ENCODE assay signal across 32 cellular contexts in the genomic region with DNA sequence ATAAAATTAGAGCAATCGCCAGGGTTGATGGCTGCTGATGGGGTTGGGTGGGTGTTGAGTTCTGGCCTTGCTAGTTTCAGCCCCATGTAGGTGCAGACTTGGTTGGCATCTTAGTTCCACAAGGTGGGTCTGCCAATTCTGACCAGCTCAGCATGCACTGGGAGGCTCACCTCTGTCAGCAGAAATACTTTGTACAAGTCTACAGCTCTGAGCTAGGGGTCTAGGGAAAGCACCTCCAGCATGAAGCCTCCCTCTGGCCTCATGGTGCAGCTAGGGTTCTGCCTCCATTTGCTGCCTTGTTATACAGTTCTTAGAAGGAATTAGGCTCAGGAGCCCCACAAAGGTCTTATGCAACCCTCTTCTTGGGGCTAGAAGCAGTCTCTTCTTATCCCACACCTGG.
"Had no signal": no experiment of that assay in that cellular context is flagged by ENCODE, and none has a peak within 500 bp of the region (broad histone marks: within the 10 kb centered on the region; RNA-seq: fewer than 3 reads in every experiment).

No MANE protein-coding gene starts in this region.

- H3K27ac Mint-ChIP-seq: activated B cell treated with CpG ODN at 0.5 μM for 24 hours; activated CD4-positive, alpha-beta memory T cell treated with anti-CD3 and anti-CD28 coated beads for 36 hours; activated CD4-positive, alpha-beta T cell treated with anti-CD3 and anti-CD28 coated beads for 36 hours; activated CD4-positive, alpha-beta T cell treated with anti-CD3 and anti-CD28 coated beads, Interleukin-2, amount 10 ng/mL, durations not matched to agents 24 days and 14 days; activated CD8-positive, alpha-beta T cell treated with anti-CD3 and anti-CD28 coated beads, Interleukin-2, amount 10 ng/mL, durations not matched to agents 7 days and 5 days; activated naive CD4-positive, alpha-beta T cell treated with anti-CD3 and anti-CD28 coated beads for 36 hours; activated naive CD4-positive, alpha-beta T cell treated with anti-CD3 and anti-CD28 coated beads, Interleukin-2, amount 50 U/mL, for 24 hours; activated naive CD8-positive, alpha-beta T cell treated with anti-CD3 and anti-CD28 coated beads for 36 hours; activated naive CD8-positive, alpha-beta T cell treated with anti-CD3 and anti-CD28 coated beads, Interleukin-2, amount 50 U/mL, for 24 hours; activated T-helper 1 cell treated with anti-CD3 and anti-CD28 coated beads, Interleukin-12 subunit alpha, Interleukin-12 subunit beta, Interleukin-2, Interleukin-4 antibody, amounts not matched to agents 30 ng/mL and 10 ng/mL and 1 ng/mL, durations not matched to agents 14 hours and 24 hours and 36 hours; activated T-helper 2 cell treated with anti-CD3 and anti-CD28 coated beads, Interferon-gamma antibody, Interleukin-2, Interleukin-4, amounts not matched to agents 10 μg/mL and 5 μg/mL and 100 μg/mL, durations not matched to agents 14 hours and 24 hours and 36 hours; dendritic cell treated with granulocyte-macrophage colony-stimulating factor and Interleukin-4, amounts not matched to agents 40 ng/mL and 50 ng/mL, for 4 days; endodermal cell; T-helper 17 cell; T-helper 2 cell treated with Interferon-gamma antibody and Interleukin-4, amounts not matched to agents 5 μg/mL and 100 μg/mL, for 36 hours had no signal

- H3K4me3 Mint-ChIP-seq: activated B cell treated with CpG ODN at 0.5 μM for 24 hours; activated CD4-positive, alpha-beta memory T cell treated with anti-CD3 and anti-CD28 coated beads for 36 hours; activated CD4-positive, alpha-beta T cell treated with anti-CD3 and anti-CD28 coated beads for 36 hours; activated CD4-positive, alpha-beta T cell treated with anti-CD3 and anti-CD28 coated beads, Interleukin-2, amount 10 ng/mL, durations not matched to agents 24 days and 14 days; activated CD8-positive, alpha-beta T cell treated with anti-CD3 and anti-CD28 coated beads, Interleukin-2, amount 10 ng/mL, durations not matched to agents 7 days and 5 days; activated naive CD4-positive, alpha-beta T cell treated with anti-CD3 and anti-CD28 coated beads for 36 hours; activated naive CD4-positive, alpha-beta T cell treated with anti-CD3 and anti-CD28 coated beads, Interleukin-2, amount 50 U/mL, for 24 hours; activated naive CD8-positive, alpha-beta T cell treated with anti-CD3 and anti-CD28 coated beads for 36 hours; activated naive CD8-positive, alpha-beta T cell treated with anti-CD3 and anti-CD28 coated beads, Interleukin-2, amount 50 U/mL, for 24 hours; activated T-cell treated with anti-CD3 and anti-CD28 coated beads, Interleukin-2, amount 50 U/mL, for 4 hours; activated T-helper 1 cell treated with anti-CD3 and anti-CD28 coated beads, Interleukin-12 subunit alpha, Interleukin-12 subunit beta, Interleukin-2, Interleukin-4 antibody, amounts not matched to agents 30 ng/mL and 10 ng/mL and 1 ng/mL, durations not matched to agents 14 hours and 24 hours and 36 hours; dendritic cell treated with granulocyte-macrophage colony-stimulating factor and Interleukin-4, amounts not matched to agents 40 ng/mL and 50 ng/mL, for 4 days; endodermal cell; T-helper 17 cell; T-helper 2 cell treated with Interferon-gamma antibody and Interleukin-4, amounts not matched to agents 5 μg/mL and 100 μg/mL, for 36 hours had no signal

- H3K27ac ChIP-seq: adrenal gland, body of pancreas, dorsolateral prefrontal cortex, WERI-Rb-1 had no signal

- H3K4me1 Mint-ChIP-seq: activated B cell treated with CpG ODN at 0.5 μM for 24 hours; activated CD4-positive, alpha-beta T cell treated with anti-CD3 and anti-CD28 coated beads for 36 hours; activated CD4-positive, alpha-beta T cell treated with anti-CD3 and anti-CD28 coated beads, Interleukin-2, amount 10 ng/mL, durations not matched to agents 24 days and 14 days; activated naive CD4-positive, alpha-beta T cell treated with anti-CD3 and anti-CD28 coated beads, Interleukin-2, amount 50 U/mL, for 24 hours; activated naive CD8-positive, alpha-beta T cell treated with anti-CD3 and anti-CD28 coated beads for 36 hours; activated naive CD8-positive, alpha-beta T cell treated with anti-CD3 and anti-CD28 coated beads, Interleukin-2, amount 50 U/mL, for 24 hours; endodermal cell; T-helper 17 cell had no signal

- DNase-seq: activated B cell treated with CpG ODN at 0.5 μM for 24 hours; activated CD4-positive, alpha-beta memory T cell treated with anti-CD3 and anti-CD28 coated beads for 36 hours; activated CD4-positive, alpha-beta T cell treated with anti-CD3 and anti-CD28 coated beads for 36 hours; activated CD4-positive, alpha-beta T cell treated with anti-CD3 and anti-CD28 coated beads, Interleukin-2, amount 10 ng/mL, durations not matched to agents 24 days and 14 days; activated CD4-positive, CD25-positive, alpha-beta regulatory T cell treated with anti-CD3 and anti-CD28 coated beads, Interleukin-2, amount 50 U/mL, for 72 hours; activated CD8-positive, alpha-beta T cell treated with anti-CD3 and anti-CD28 coated beads, Interleukin-2, amount 10 ng/mL, durations not matched to agents 7 days and 5 days; activated effector memory CD4-positive, alpha-beta T cell treated with anti-CD3 and anti-CD28 coated beads, Interleukin-2, amount 50 U/mL, for 16 hours; activated naive CD4-positive, alpha-beta T cell treated with anti-CD3 and anti-CD28 coated beads for 36 hours; activated naive CD8-positive, alpha-beta T cell treated with anti-CD3 and anti-CD28 coated beads for 36 hours; activated naive CD8-positive, alpha-beta T cell treated with anti-CD3 and anti-CD28 coated beads, Interleukin-2, amount 50 U/mL, for 24 hours; activated T-cell treated with anti-CD3 and anti-CD28 coated beads for 4 hours; activated T-cell treated with anti-CD3 and anti-CD28 coated beads, Interleukin-2, amount 50 U/mL, for 4 hours; amygdala; aorta; body of pancreas; caudate nucleus; dorsolateral prefrontal cortex; effector memory CD4-positive, alpha-beta T cell; endodermal cell; foreskin fibroblast; T-helper 1 cell; T-helper 17 cell; T1000; WERI-Rb-1 had no signal

- H3K36me3 Mint-ChIP-seq: activated CD4-positive, alpha-beta memory T cell treated with anti-CD3 and anti-CD28 coated beads for 36 hours; activated naive CD4-positive, alpha-beta T cell treated with anti-CD3 and anti-CD28 coated beads, Interleukin-2, amount 50 U/mL, for 24 hours; activated naive CD8-positive, alpha-beta T cell treated with anti-CD3 and anti-CD28 coated beads for 36 hours had no signal

- ATAC-seq: activated CD4-positive, alpha-beta T cell treated with anti-CD3 and anti-CD28 coated beads for 36 hours; activated CD8-positive, alpha-beta T cell treated with anti-CD3 and anti-CD28 coated beads, Interleukin-2, amount 10 ng/mL, durations not matched to agents 7 days and 5 days; activated naive CD8-positive, alpha-beta T cell treated with anti-CD3 and anti-CD28 coated beads, Interleukin-2, amount 50 U/mL, for 24 hours; activated T-cell treated with anti-CD3 and anti-CD28 coated beads, Interleukin-2, amount 50 U/mL, for 4 hours; body of pancreas; esophagus mucosa; SK-N-SH treated with all-trans-retinoic acid at 6 μM for 48 hours; T-helper 17 cell had no signal

- H3K9me3 Mint-ChIP-seq: activated CD4-positive, alpha-beta T cell treated with anti-CD3 and anti-CD28 coated beads, Interleukin-2, amount 10 ng/mL, durations not matched to agents 24 days and 14 days; activated naive CD4-positive, alpha-beta T cell treated with anti-CD3 and anti-CD28 coated beads, Interleukin-2, amount 50 U/mL, for 24 hours; activated T-helper 1 cell treated with anti-CD3 and anti-CD28 coated beads, Interleukin-12 subunit alpha, Interleukin-12 subunit beta, Interleukin-2, Interleukin-4 antibody, amounts not matched to agents 30 ng/mL and 10 ng/mL and 1 ng/mL, durations not matched to agents 14 hours and 24 hours and 36 hours; activated T-helper 2 cell treated with anti-CD3 and anti-CD28 coated beads, Interferon-gamma antibody, Interleukin-2, Interleukin-4, amounts not matched to agents 10 μg/mL and 5 μg/mL and 100 μg/mL, durations not matched to agents 14 hours and 24 hours and 36 hours; dendritic cell treated with granulocyte-macrophage colony-stimulating factor and Interleukin-4, amounts not matched to agents 40 ng/mL and 50 ng/mL, for 4 days; T-helper 2 cell treated with Interferon-gamma antibody and Interleukin-4, amounts not matched to agents 5 μg/mL and 100 μg/mL, for 36 hours had no signal
